Comparison of ENCODE assay signal across 27 cellular contexts in the genomic region with DNA sequence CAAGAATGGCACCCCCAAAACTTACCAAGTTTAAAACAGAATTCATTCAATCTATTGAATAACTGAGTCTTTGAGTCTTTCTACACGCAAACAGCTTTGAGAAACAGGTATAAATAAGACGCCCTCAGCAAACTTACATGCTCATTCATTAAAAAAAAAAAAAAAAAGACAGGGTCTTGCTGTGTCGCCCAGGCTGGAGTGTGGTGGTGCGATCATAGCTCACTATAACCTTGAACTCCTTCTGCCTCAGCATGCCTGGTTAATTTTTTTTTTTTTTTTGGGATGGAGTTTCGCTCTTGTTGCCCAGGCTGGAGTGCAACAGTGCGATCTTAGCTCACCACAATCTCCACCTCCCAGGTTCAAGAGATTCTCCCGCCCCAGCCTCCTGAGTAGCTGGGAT.
"Had no signal": no experiment of that assay in that cellular context is flagged by ENCODE, and none has a peak within 500 bp of the region (broad histone marks: within the 10 kb centered on the region; RNA-seq: fewer than 3 reads in every experiment).

No MANE protein-coding gene starts in this region.

- ATAC-seq: effector memory CD8-positive, alpha-beta T cell; esophagus mucosa; gastrocnemius medialis; heart right ventricle; left cardiac atrium; left lung; left ventricle myocardium superior; lower lobe of right lung; mucosa of descending colon had no signal

- H3K9me3 Mint-ChIP-seq: dendritic cell treated with granulocyte-macrophage colony-stimulating factor and Interleukin-4, amounts not matched to agents 40 ng/mL and 50 ng/mL, for 4 days; effector memory CD8-positive, alpha-beta T cell; endodermal cell; memory B cell had no signal

- FAIRE-seq: endometrium, islet of Langerhans, keratinocyte had no signal

- H3K4me3 Mint-ChIP-seq: dendritic cell treated with granulocyte-macrophage colony-stimulating factor and Interleukin-4, amounts not matched to agents 40 ng/mL and 50 ng/mL, for 4 days; effector memory CD8-positive, alpha-beta T cell; endodermal cell; memory B cell; mesothelial cell of epicardium had no signal

- H3K27me3 ChIP-seq: colonic mucosa, esophagus squamous epithelium, gastrocnemius medialis, heart right ventricle, left lung had no signal

- H3K9me3 ChIP-seq: colonic mucosa, esophagus squamous epithelium, gastrocnemius medialis, heart right ventricle, left lung, lower lobe of right lung, mucosa of descending colon had no signal

- H3K27ac ChIP-seq: colonic mucosa, epithelial cell of prostate, esophagus squamous epithelium, gastrocnemius medialis, left lung, lower lobe of right lung had no signal

- H3K27ac Mint-ChIP-seq: dendritic cell treated with granulocyte-macrophage colony-stimulating factor and Interleukin-4, amounts not matched to agents 40 ng/mL and 50 ng/mL, for 4 days; memory B cell; mesothelial cell of epicardium had no signal

- H3K4me3 ChIP-seq: colonic mucosa, esophagus squamous epithelium, gastrocnemius medialis, heart right ventricle, left lung, lower lobe of right lung, mucosa of descending colon had no signal

- H3K27me3 Mint-ChIP-seq: dendritic cell treated with granulocyte-macrophage colony-stimulating factor and Interleukin-4, amounts not matched to agents 40 ng/mL and 50 ng/mL, for 4 days; effector memory CD8-positive, alpha-beta T cell; memory B cell; naive B cell had no signal

- DNase-seq: colonic mucosa; cortex of kidney; effector CD8-positive, alpha-beta T cell; effector memory CD8-positive, alpha-beta T cell; endodermal cell; erythroblast; esophagus squamous epithelium; foreskin fibroblast; foreskin melanocyte; gastrocnemius medialis; glutamatergic neuron; heart right ventricle; hippocampal formation; left cardiac atrium; left lung; left ventricle myocardium superior; lower lobe of right lung; mucosa of descending colon; naive B cell had no signal

- H3K36me3 ChIP-seq: colonic mucosa had no signal
